8 cellular contexts compared by ENCODE assay signal in genomic region chr1:120131611-120132399, GRCh38. TPM values are rescaled to one million over a fixed set of nuclear protein-coding genes. Genes with fewer than 3 reads are reported as not detected.
DNase-seq lines count a peak whose midpoint lies in the region; ATAC-seq and TF ChIP-seq lines count a peak whose summit lies in the region.
"Not testable (repeated sequence)": the region's sequence is repeated elsewhere in the genome, so short reads cannot be mapped to it uniquely, and the experiment has no call there.

No MANE protein-coding gene starts in this region.

- POLR2A ChIA-PET in activated naive CD8-positive, alpha-beta T cell treated with anti-CD3 and anti-CD28 coated beads, Interleukin-2, amount 10 ng/mL, durations not matched to agents 7 days and 5 days (lab: Charles Lee): not testable (repeated sequence)

- peak overlapping the region; percentile 66; the same call in 1 of the 2 replicates for H2AFZ ChIP-seq in OCI-LY3 (ENCODE audit: low read depth, low read length)

- peak overlapping the region; percentile 26; the same call in 1 of the 2 replicates for H3K9ac ChIP-seq in OCI-LY3 (ENCODE audit: low read length)

- not testable (repeated sequence) for H3K9me3 ChIP-seq in OCI-LY3 (ENCODE audit: insufficient read depth, low read length); gastroesophageal sphincter

- not testable (repeated sequence) for H3K27me3 Mint-ChIP-seq in activated naive CD8-positive, alpha-beta T cell treated with anti-CD3 and anti-CD28 coated beads, Interleukin-2, amount 10 ng/mL, durations not matched to agents 7 days and 5 days; mesothelial cell of epicardium (ENCODE audit: low read depth); stimulated activated memory B cell treated with anti-CD40 and anti-IgM and Interleukin-4, amounts not matched to agents 10 μg/mL and 1 μg/mL and 100 μg/mL, for 72 hours

- not testable (repeated sequence) for H3K36me3 Mint-ChIP-seq in activated naive CD8-positive, alpha-beta T cell treated with anti-CD3 and anti-CD28 coated beads, Interleukin-2, amount 10 ng/mL, durations not matched to agents 7 days and 5 days; mesothelial cell of epicardium; stimulated activated memory B cell treated with anti-CD40 and anti-IgM and Interleukin-4, amounts not matched to agents 10 μg/mL and 1 μg/mL and 100 μg/mL, for 72 hours

- not testable (repeated sequence) for TF ChIP-seq CTCF in OCI-LY3 (IDR thresholded peaks at IDR 0.05; ENCODE audit: low read depth, low read length); gastroesophageal sphincter (IDR thresholded peaks at IDR 0.05); mesothelial cell of epicardium (IDR thresholded peaks at IDR 0.05; ENCODE audit: unreplicated experiment)

- TF ChIP-seq POLR2A in gastroesophageal sphincter (IDR thresholded peaks at IDR 0.05): not testable (repeated sequence)

- peak overlapping the region; percentile 54 for H3K27ac Mint-ChIP-seq in activated naive CD8-positive, alpha-beta T cell treated with anti-CD3 and anti-CD28 coated beads, Interleukin-2, amount 10 ng/mL, durations not matched to agents 7 days and 5 days
- H3K27ac Mint-ChIP-seq in mesothelial cell of epicardium: peak overlapping the region; percentile 92
- H3K27ac Mint-ChIP-seq in stimulated activated memory B cell treated with anti-CD40 and anti-IgM and Interleukin-4, amounts not matched to agents 10 μg/mL and 1 μg/mL and 100 μg/mL, for 72 hours: peak overlapping the region; percentile 49

- 7 to 22% methylated on average over 3 to 5 of the region's 10 CpGs for WGBS in gastroesophageal sphincter (ENCODE audit: low coverage in 1 of 2), 2 donors

- H3K79me2 ChIP-seq in OCI-LY3 (ENCODE audit: low read length): not testable (repeated sequence)

- ATAC-seq in GM21367 (IDR thresholded peaks at IDR 0.05; ENCODE audit: unreplicated experiment) (peak; percentile 59), HG03066 (IDR thresholded peaks at IDR 0.05; ENCODE audit: low read depth, unreplicated experiment) (peak; percentile 73), gastroesophageal sphincter (peak; percentile 89)
- peak; percentile 72 for ATAC-seq in activated naive CD8-positive, alpha-beta T cell treated with anti-CD3 and anti-CD28 coated beads, Interleukin-2, amount 10 ng/mL, durations not matched to agents 7 days and 5 days (ENCODE audit: low read depth)
- peak; percentile 80 for ATAC-seq in stimulated activated memory B cell treated with anti-CD40 and anti-IgM and Interleukin-4, amounts not matched to agents 10 μg/mL and 1 μg/mL and 100 μg/mL, for 72 hours

- not testable (repeated sequence) for H3K27me3 ChIP-seq in OCI-LY3 (ENCODE audit: low read depth, low read length); gastroesophageal sphincter

- TF ChIP-seq EP300 in gastroesophageal sphincter (IDR thresholded peaks at IDR 0.05): not testable (repeated sequence)

- H3K4me1 ChIP-seq in OCI-LY3 (ENCODE audit: low read length): peaks cover 17% of the 10 kb centered on the region
- not testable (repeated sequence) for H3K4me1 ChIP-seq in gastroesophageal sphincter

- DNase-seq in CD1c-positive myeloid dendritic cell (ENCODE audit: extremely low spot score) (peak; percentile 45), mesothelial cell of epicardium (ENCODE audit: low spot score in 2 of 2, unreplicated experiment in 2 of 2) (peak; percentile 31 to 45)
- not testable (repeated sequence) for DNase-seq in activated naive CD8-positive, alpha-beta T cell treated with anti-CD3 and anti-CD28 coated beads, Interleukin-2, amount 10 ng/mL, durations not matched to agents 7 days and 5 days

- H3K4me3 Mint-ChIP-seq in activated naive CD8-positive, alpha-beta T cell treated with anti-CD3 and anti-CD28 coated beads, Interleukin-2, amount 10 ng/mL, durations not matched to agents 7 days and 5 days; mesothelial cell of epicardium; stimulated activated memory B cell treated with anti-CD40 and anti-IgM and Interleukin-4, amounts not matched to agents 10 μg/mL and 1 μg/mL and 100 μg/mL, for 72 hours: not testable (repeated sequence)

- H3K9me3 Mint-ChIP-seq in activated naive CD8-positive, alpha-beta T cell treated with anti-CD3 and anti-CD28 coated beads, Interleukin-2, amount 10 ng/mL, durations not matched to agents 7 days and 5 days; mesothelial cell of epicardium; stimulated activated memory B cell treated with anti-CD40 and anti-IgM and Interleukin-4, amounts not matched to agents 10 μg/mL and 1 μg/mL and 100 μg/mL, for 72 hours: not testable (repeated sequence)

- H3K4me1 Mint-ChIP-seq in activated naive CD8-positive, alpha-beta T cell treated with anti-CD3 and anti-CD28 coated beads, Interleukin-2, amount 10 ng/mL, durations not matched to agents 7 days and 5 days: peaks cover 13% of the 10 kb centered on the region
- not testable (repeated sequence) for H3K4me1 Mint-ChIP-seq in mesothelial cell of epicardium
- H3K4me1 Mint-ChIP-seq in stimulated activated memory B cell treated with anti-CD40 and anti-IgM and Interleukin-4, amounts not matched to agents 10 μg/mL and 1 μg/mL and 100 μg/mL, for 72 hours: peaks cover 10% of the 10 kb centered on the region

- not testable (repeated sequence) for H4K20me1 ChIP-seq in OCI-LY3 (ENCODE audit: insufficient read depth, low read length)

- peak overlapping the region; percentile 41; the same call in 1 of the 2 replicates for H3K4me3 ChIP-seq in OCI-LY3 (ENCODE audit: low read length)
- H3K4me3 ChIP-seq in gastroesophageal sphincter: not testable (repeated sequence)

- H3K36me3 ChIP-seq in OCI-LY3 (replicated peaks; ENCODE audit: low read depth, low read length); gastroesophageal sphincter: not testable (repeated sequence)

- H3K4me2 ChIP-seq in OCI-LY3 (ENCODE audit: low read length): peak overlapping the region; percentile 70

- not testable (repeated sequence) for H3K27ac ChIP-seq in OCI-LY3 (ENCODE audit: low read length)
- peak overlapping the region in 1 of 4 donors; percentile 41 for H3K27ac ChIP-seq in gastroesophageal sphincter

RNA-seq across cellular contexts. Expression of gene SEC22B, which starts 44.5 kb away (rescaled TPM):
- 10 to 100 TPM; 29.4 to 32.0 TPM for total RNA-seq in activated naive CD8-positive, alpha-beta T cell treated with anti-CD3 and anti-CD28 coated beads, Interleukin-2, amount 10 ng/mL, durations not matched to agents 7 days and 5 days
- total RNA-seq in gastroesophageal sphincter (10 to 100 TPM; 25.4 to 38.8 (median 26.0) TPM), mesothelial cell of epicardium (39.8 to 42.3 TPM (median 40.2 TPM) in 3 replicates)
